8 cellular contexts compared by ENCODE assay signal in the genomic region with DNA sequence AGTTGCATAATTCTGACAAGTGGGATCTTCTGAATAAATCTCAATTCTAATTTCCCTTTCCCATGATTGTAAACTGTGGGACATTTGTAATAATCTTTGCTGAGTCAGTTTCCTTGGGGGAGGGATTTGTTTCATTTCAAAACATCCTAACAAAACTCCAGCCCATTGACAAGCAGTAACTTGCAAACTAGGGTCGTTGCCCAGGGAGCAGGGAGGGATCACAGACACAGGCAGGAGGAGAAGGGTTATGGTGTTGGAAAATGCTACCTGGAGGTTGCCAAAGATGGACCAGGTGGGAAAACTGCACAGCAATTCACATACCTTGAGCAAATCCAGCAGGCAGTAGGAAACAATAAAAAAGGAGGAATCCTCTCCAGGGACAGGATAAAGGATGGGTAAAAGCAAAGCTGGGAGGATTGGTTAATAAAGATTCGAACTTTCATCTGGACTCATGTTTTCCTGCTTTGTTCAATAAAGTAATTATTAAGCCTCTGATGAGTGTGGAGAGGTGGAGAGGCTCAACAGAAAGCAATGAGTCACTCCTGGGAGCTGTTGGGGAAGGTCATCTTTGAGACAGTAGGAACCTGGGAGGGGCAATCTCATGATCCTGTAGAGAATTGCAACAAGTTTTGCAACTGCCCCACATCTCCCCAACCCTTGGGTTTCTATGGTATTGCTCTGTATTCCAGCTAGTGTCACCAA.
DNase-seq lines count a peak whose midpoint lies in the region; ATAC-seq, FAIRE-seq and TF ChIP-seq lines count a peak whose summit lies in the region.

No MANE protein-coding gene starts in this region.

- H3K9me3 Mint-ChIP-seq in effector memory CD8-positive, alpha-beta T cell, result no peaks in the 10 kb centered on the region

- no TSS peak for BruUV-seq in PC-9 (replicated peaks; lab: Mats Ljungman, UMichigan)

- no peaks in the 10 kb centered on the region for H3K27me3 Mint-ChIP-seq in effector memory CD8-positive, alpha-beta T cell

- no peaks in the 10 kb centered on the region for H3K4me1 Mint-ChIP-seq in effector memory CD8-positive, alpha-beta T cell (ENCODE audit: low read depth in 2 of 2)

- H3K79me2 ChIP-seq in PC-9 (ENCODE audit: low read depth) (no peaks in the 10 kb centered on the region), fibroblast of lung (ENCODE audit: control insufficient read depth, insufficient read depth, low read length) (no peaks in the 10 kb centered on the region)

- TF ChIP-seq CTCF in PC-9 (conservative IDR thresholded peaks at IDR 0.05) (no peak), fibroblast of lung (conservative IDR thresholded peaks at IDR 0.05 in 1 of 2, IDR thresholded peaks at IDR 0.05 in 1 of 2; ENCODE audit: low read depth in 1 of 2, low read length in 2 of 2) (no peak)

- H3K4me2 ChIP-seq in PC-9 (peak overlapping the region; percentile 56), fibroblast of lung (ENCODE audit: extremely low read depth, insufficient read depth, low read length) (peak overlapping the region; percentile 81)

- no peak for ATAC-seq in effector memory CD8-positive, alpha-beta T cell (replicated peaks)

- H3K27me3 ChIP-seq in H7 (ENCODE audit: control insufficient read depth, insufficient read depth, low read length) (no peaks in the 10 kb centered on the region), PC-9 (ENCODE audit: insufficient read depth, low read depth) (no peaks in the 10 kb centered on the region), fibroblast of lung (ENCODE audit: control insufficient read depth, insufficient read depth, low read length) (no peaks in the 10 kb centered on the region)

- H3K4me3 ChIP-seq in H7 (ENCODE audit: insufficient read depth, low read depth, low read length), result no peak overlapping the region
- no peak overlapping the region for H3K4me3 ChIP-seq in PC-9
- H3K4me3 ChIP-seq in fibroblast of lung (replicated peaks in 1 of 4; ENCODE audit: control extremely low read depth in 1 of 4, insufficient read depth in 1 of 4, low read depth in 3 of 4, low read length in 4 of 4), result no peak overlapping the region

- H3K4me1 ChIP-seq in PC-9 (replicated peaks; ENCODE audit: insufficient read depth) (peaks cover 13% of the 10 kb centered on the region), fibroblast of lung (ENCODE audit: control insufficient read depth, extremely low read depth, insufficient read depth, low read length) (peaks cover 3% of the 10 kb centered on the region)

- H3K4me3 Mint-ChIP-seq in effector memory CD8-positive, alpha-beta T cell, result no peak overlapping the region

- H3K9ac ChIP-seq in fibroblast of lung (ENCODE audit: insufficient read depth, low read length), result no peak overlapping the region

- H3K27ac Mint-ChIP-seq in effector memory CD8-positive, alpha-beta T cell, result no peak overlapping the region

- H3K36me3 Mint-ChIP-seq in effector memory CD8-positive, alpha-beta T cell (ENCODE audit: insufficient read depth), result no peaks in the 10 kb centered on the region

- H3K36me3 ChIP-seq in H7 (replicated peaks; ENCODE audit: control insufficient read depth, insufficient read depth, low read length), result no peaks in the 10 kb centered on the region
- H3K36me3 ChIP-seq in PC-9 (ENCODE audit: low read depth), result no peaks in the 10 kb centered on the region
- H3K36me3 ChIP-seq in fibroblast of lung (ENCODE audit: control insufficient read depth, insufficient read depth, low read length), result no peaks in the 10 kb centered on the region

- POLR2A ChIA-PET in PC-9 (lab: Charles Lee; ENCODE audit: unreplicated experiment), result no interaction called here

- H3K9me2 ChIP-seq in PC-9 (ENCODE audit: insufficient read depth), result no peaks in the 10 kb centered on the region

- H2AFZ ChIP-seq in PC-9 (0 out of 2 replicates have a peak overlapping the region, but pooled peaks have one; percentile 55), fibroblast of lung (ENCODE audit: low read length) (peak overlapping the region; percentile 51)

- no peaks in the 10 kb centered on the region for H3F3A ChIP-seq in PC-9 (ENCODE audit: insufficient read depth, low read depth)

- intact Hi-C loops in PC-9 (cut with micrococcal nuclease; ENCODE audit: unreplicated experiment), result no loop called here

- peak overlapping the region; percentile 44 for H3K27ac ChIP-seq in PC-9
- H3K27ac ChIP-seq in fibroblast of lung (ENCODE audit: insufficient read depth, low read length), result peak overlapping the region; percentile 15

- FAIRE-seq in GM19239 (lab: Jason Lieb, UNC), result no peak

- H4K20me1 ChIP-seq in PC-9 (ENCODE audit: insufficient read depth) (no peaks in the 10 kb centered on the region), fibroblast of lung (ENCODE audit: control insufficient read depth, extremely low read depth, insufficient read depth, low read length) (no peaks in the 10 kb centered on the region)

- DNase-seq in H7 (peak; percentile 35), PC-9 (peak; percentile 19 to 37), fibroblast of lung (ENCODE audit: low read depth in 2 of 2) (peak; percentile 48 to 64), pulmonary artery endothelial cell (ENCODE audit: low read depth, low spot score) (peak; percentile 4), GM19239 (ENCODE audit: insufficient read length, low spot score) (no peak), foreskin melanocyte (no peak), NCI-H1092 treated with DMSO at 0.1 percent for 48 hours (lab: John Stamatoyannopoulos, UW) (no peak)
- no peak for DNase-seq in effector memory CD8-positive, alpha-beta T cell

- H3K9me3 ChIP-seq in PC-9 (ENCODE audit: insufficient read depth, low read depth), result no peaks in the 10 kb centered on the region
- no peaks in the 10 kb centered on the region for H3K9me3 ChIP-seq in fibroblast of lung (ENCODE audit: control insufficient read depth, insufficient read depth, low read depth, low read length)

- CTCF ChIA-PET in PC-9 (lab: Charles Lee), result no interaction called here

Comparison
In these comparisons a context has a peak if more than half of its experiments do, and no peak if none do; other contexts are left out.
1. DNase-seq: peak in H7 (single experiment), PC-9 (2 of 2), fibroblast of lung (2 of 2) and pulmonary artery endothelial cell (single experiment); none in effector memory CD8-positive, alpha-beta T cell (0 of 3), GM19239 (single experiment), foreskin melanocyte (single experiment) and NCI-H1092 treated with DMSO at 0.1 percent for 48 hours (single experiment).